Comparison of ENCODE assay signal across 43 cellular contexts in genomic region chr4:42878868-42879267, GRCh38. TPM values are rescaled to one million over a fixed set of nuclear protein-coding genes. Genes with fewer than 3 reads are reported as not detected.
"Had no signal": no experiment of that assay in that cellular context is flagged by ENCODE, and none has a peak within 500 bp of the region (broad histone marks: within the 10 kb centered on the region; RNA-seq: fewer than 3 reads in every experiment).

No MANE protein-coding gene starts in this region.

- H3K9me3 Mint-ChIP-seq: activated naive CD4-positive, alpha-beta T cell treated with anti-CD3 and anti-CD28 coated beads for 36 hours; activated naive CD4-positive, alpha-beta T cell treated with anti-CD3 and anti-CD28 coated beads, Interleukin-2, amount 10 ng/mL, durations not matched to agents 7 days and 5 days; activated naive CD4-positive, alpha-beta T cell treated with anti-CD3 and anti-CD28 coated beads, Interleukin-2, amount 50 U/mL, for 24 hours; activated naive CD4-positive, alpha-beta T cell treated with anti-CD3 and anti-CD28 coated beads, Interleukin-2, amount 50 U/mL, for 72 hours; activated naive CD8-positive, alpha-beta T cell treated with anti-CD3 and anti-CD28 coated beads for 36 hours; activated naive CD8-positive, alpha-beta T cell treated with anti-CD3 and anti-CD28 coated beads, Interleukin-2, amount 10 ng/mL, durations not matched to agents 7 days and 5 days; activated naive CD8-positive, alpha-beta T cell treated with anti-CD3 and anti-CD28 coated beads, Interleukin-2, amount 50 U/mL, for 24 hours; activated T-cell treated with anti-CD3 and anti-CD28 coated beads, Interleukin-2, amount 50 U/mL, for 24 hours; activated T-cell treated with anti-CD3 and anti-CD28 coated beads, Interleukin-2, amount 50 U/mL, for 4 hours; activated T-cell treated with anti-CD3 and anti-CD28 coated beads, Interleukin-2, amount 50 U/mL, for 72 hours; activated T-helper 1 cell treated with anti-CD3 and anti-CD28 coated beads, Interleukin-12 subunit alpha, Interleukin-12 subunit beta, Interleukin-2, Interleukin-4 antibody, amounts not matched to agents 30 ng/mL and 10 ng/mL and 1 ng/mL, durations not matched to agents 14 hours and 24 hours and 36 hours; activated T-helper 17 cell treated with anti-CD3 and anti-CD28 coated beads, Interleukin-2, amount 50 U/mL, for 72 hours; activated T-helper 2 cell treated with anti-CD3 and anti-CD28 coated beads, Interferon-gamma antibody, Interleukin-2, Interleukin-4, amounts not matched to agents 10 μg/mL and 5 μg/mL and 100 μg/mL, durations not matched to agents 14 hours and 24 hours and 36 hours; central memory CD8-positive, alpha-beta T cell had no signal

- H3K4me3 Mint-ChIP-seq: activated naive CD4-positive, alpha-beta T cell treated with anti-CD3 and anti-CD28 coated beads for 36 hours; activated naive CD4-positive, alpha-beta T cell treated with anti-CD3 and anti-CD28 coated beads, Interleukin-2, amount 10 ng/mL, durations not matched to agents 7 days and 5 days; activated naive CD4-positive, alpha-beta T cell treated with anti-CD3 and anti-CD28 coated beads, Interleukin-2, amount 50 U/mL, for 24 hours; activated naive CD8-positive, alpha-beta T cell; activated naive CD8-positive, alpha-beta T cell treated with anti-CD3 and anti-CD28 coated beads for 36 hours; activated naive CD8-positive, alpha-beta T cell treated with anti-CD3 and anti-CD28 coated beads, Interleukin-2, amount 10 ng/mL, durations not matched to agents 7 days and 5 days; activated naive CD8-positive, alpha-beta T cell treated with anti-CD3 and anti-CD28 coated beads, Interleukin-2, amount 50 U/mL, for 24 hours; activated T-cell treated with anti-CD3 and anti-CD28 coated beads, Interleukin-2, amount 50 U/mL, for 24 hours; activated T-cell treated with anti-CD3 and anti-CD28 coated beads, Interleukin-2, amount 50 U/mL, for 4 hours; activated T-cell treated with anti-CD3 and anti-CD28 coated beads, Interleukin-2, amount 50 U/mL, for 72 hours; activated T-helper 1 cell treated with anti-CD3 and anti-CD28 coated beads, Interleukin-12 subunit alpha, Interleukin-12 subunit beta, Interleukin-2, Interleukin-4 antibody, amounts not matched to agents 30 ng/mL and 10 ng/mL and 1 ng/mL, durations not matched to agents 14 hours and 24 hours and 36 hours; activated T-helper 17 cell treated with anti-CD3 and anti-CD28 coated beads, Interleukin-2, amount 50 U/mL, for 72 hours; brain; central memory CD8-positive, alpha-beta T cell had no signal

- H3K4me1 Mint-ChIP-seq: activated naive CD4-positive, alpha-beta T cell treated with anti-CD3 and anti-CD28 coated beads, Interleukin-2, amount 10 ng/mL, durations not matched to agents 7 days and 5 days; activated naive CD4-positive, alpha-beta T cell treated with anti-CD3 and anti-CD28 coated beads, Interleukin-2, amount 50 U/mL, for 24 hours; activated naive CD8-positive, alpha-beta T cell treated with anti-CD3 and anti-CD28 coated beads for 36 hours; activated naive CD8-positive, alpha-beta T cell treated with anti-CD3 and anti-CD28 coated beads, Interleukin-2, amount 10 ng/mL, durations not matched to agents 7 days and 5 days; activated naive CD8-positive, alpha-beta T cell treated with anti-CD3 and anti-CD28 coated beads, Interleukin-2, amount 50 U/mL, for 24 hours; activated T-helper 17 cell treated with anti-CD3 and anti-CD28 coated beads, Interleukin-2, amount 50 U/mL, for 72 hours; central memory CD8-positive, alpha-beta T cell had no signal

- H3K27me3 ChIP-seq: adrenal gland, ascending aorta, body of pancreas, brain microvascular endothelial cell, cardiac muscle cell had no signal

- H3K4me3 ChIP-seq: adrenal gland, ascending aorta, body of pancreas, breast epithelium, cardiac muscle cell had no signal

- H3K27ac Mint-ChIP-seq: activated naive CD4-positive, alpha-beta T cell treated with anti-CD3 and anti-CD28 coated beads for 36 hours; activated naive CD4-positive, alpha-beta T cell treated with anti-CD3 and anti-CD28 coated beads, Interleukin-2, amount 10 ng/mL, durations not matched to agents 7 days and 5 days; activated naive CD4-positive, alpha-beta T cell treated with anti-CD3 and anti-CD28 coated beads, Interleukin-2, amount 50 U/mL, for 24 hours; activated naive CD4-positive, alpha-beta T cell treated with anti-CD3 and anti-CD28 coated beads, Interleukin-2, amount 50 U/mL, for 72 hours; activated naive CD8-positive, alpha-beta T cell; activated naive CD8-positive, alpha-beta T cell treated with anti-CD3 and anti-CD28 coated beads for 36 hours; activated naive CD8-positive, alpha-beta T cell treated with anti-CD3 and anti-CD28 coated beads, Interleukin-2, amount 10 ng/mL, durations not matched to agents 7 days and 5 days; activated naive CD8-positive, alpha-beta T cell treated with anti-CD3 and anti-CD28 coated beads, Interleukin-2, amount 50 U/mL, for 24 hours; activated T-cell treated with anti-CD3 and anti-CD28 coated beads, Interleukin-2, amount 50 U/mL, for 24 hours; activated T-cell treated with anti-CD3 and anti-CD28 coated beads, Interleukin-2, amount 50 U/mL, for 72 hours; activated T-helper 1 cell treated with anti-CD3 and anti-CD28 coated beads, Interleukin-12 subunit alpha, Interleukin-12 subunit beta, Interleukin-2, Interleukin-4 antibody, amounts not matched to agents 30 ng/mL and 10 ng/mL and 1 ng/mL, durations not matched to agents 14 hours and 24 hours and 36 hours; activated T-helper 17 cell treated with anti-CD3 and anti-CD28 coated beads, Interleukin-2, amount 50 U/mL, for 72 hours; activated T-helper 2 cell treated with anti-CD3 and anti-CD28 coated beads, Interferon-gamma antibody, Interleukin-2, Interleukin-4, amounts not matched to agents 10 μg/mL and 5 μg/mL and 100 μg/mL, durations not matched to agents 14 hours and 24 hours and 36 hours; brain had no signal

- H3K9me3 ChIP-seq: adrenal gland, ascending aorta, body of pancreas, breast epithelium had no signal

- H3K27ac ChIP-seq: adrenal gland, ascending aorta, body of pancreas, brain microvascular endothelial cell, breast epithelium, cardiac muscle cell had no signal

- DNase-seq: activated effector memory CD4-positive, alpha-beta T cell treated with anti-CD3 and anti-CD28 coated beads, Interleukin-2, amount 50 U/mL, for 16 hours; activated effector memory CD4-positive, alpha-beta T cell treated with Interleukin-2 at 50 U/mL for 16 hours; activated gamma-delta T cell; activated gamma-delta T cell treated with Interleukin-2 at 50 U/mL for 16 hours; activated naive CD4-positive, alpha-beta T cell; activated naive CD4-positive, alpha-beta T cell treated with anti-CD3 and anti-CD28 coated beads for 36 hours; activated naive CD4-positive, alpha-beta T cell treated with anti-CD3 and anti-CD28 coated beads, Interleukin-2, amount 10 ng/mL, durations not matched to agents 7 days and 5 days; activated naive CD4-positive, alpha-beta T cell treated with anti-CD3 and anti-CD28 coated beads, Interleukin-2, amount 50 U/mL, for 16 hours; activated naive CD4-positive, alpha-beta T cell treated with Interleukin-2 at 50 U/mL for 16 hours; activated naive CD8-positive, alpha-beta T cell treated with anti-CD3 and anti-CD28 coated beads for 36 hours; activated naive CD8-positive, alpha-beta T cell treated with anti-CD3 and anti-CD28 coated beads, Interleukin-2, amount 10 ng/mL, durations not matched to agents 7 days and 5 days; activated naive CD8-positive, alpha-beta T cell treated with anti-CD3 and anti-CD28 coated beads, Interleukin-2, amount 50 U/mL, for 24 hours; activated T-cell treated with anti-CD3 and anti-CD28 coated beads, Interleukin-2, amount 50 U/mL, for 24 hours; activated T-cell treated with anti-CD3 and anti-CD28 coated beads, Interleukin-2, amount 50 U/mL, for 4 hours; activated T-cell treated with anti-CD3 and anti-CD28 coated beads, Interleukin-2, amount 50 U/mL, for 48 hours; activated T-cell treated with anti-CD3 and anti-CD28 coated beads, Interleukin-2, amount 50 U/mL, for 72 hours; adrenal gland; amniotic stem cell; amygdala; anterior cingulate cortex; aorta; body of pancreas; brain microvascular endothelial cell; caudate nucleus; central memory CD4-positive, alpha-beta T cell; cerebellar nuclear complex had no signal

- ATAC-seq: activated naive CD4-positive, alpha-beta T cell treated with anti-CD3 and anti-CD28 coated beads, Interleukin-2, amount 50 U/mL, for 72 hours; activated naive CD8-positive, alpha-beta T cell treated with anti-CD3 and anti-CD28 coated beads, Interleukin-2, amount 50 U/mL, for 24 hours; activated T-cell treated with anti-CD3 and anti-CD28 coated beads, Interleukin-2, amount 50 U/mL, for 4 hours; activated T-cell treated with anti-CD3 and anti-CD28 coated beads, Interleukin-2, amount 50 U/mL, for 72 hours; activated T-helper 17 cell treated with anti-CD3 and anti-CD28 coated beads, Interleukin-2, amount 50 U/mL, for 72 hours; body of pancreas had no signal

- H3K36me3 Mint-ChIP-seq: activated naive CD4-positive, alpha-beta T cell treated with anti-CD3 and anti-CD28 coated beads, Interleukin-2, amount 10 ng/mL, durations not matched to agents 7 days and 5 days; activated naive CD4-positive, alpha-beta T cell treated with anti-CD3 and anti-CD28 coated beads, Interleukin-2, amount 50 U/mL, for 24 hours; activated naive CD4-positive, alpha-beta T cell treated with anti-CD3 and anti-CD28 coated beads, Interleukin-2, amount 50 U/mL, for 72 hours; activated naive CD8-positive, alpha-beta T cell; activated naive CD8-positive, alpha-beta T cell treated with anti-CD3 and anti-CD28 coated beads for 36 hours; activated naive CD8-positive, alpha-beta T cell treated with anti-CD3 and anti-CD28 coated beads, Interleukin-2, amount 10 ng/mL, durations not matched to agents 7 days and 5 days; brain had no signal

- H3K36me3 ChIP-seq: adrenal gland, ascending aorta, brain microvascular endothelial cell, breast epithelium, cardiac muscle cell had no signal

RNA-seq across cellular contexts. Expression of gene GRXCR1, which starts 13.6 kb away (rescaled TPM):
- total RNA-seq: activated naive CD4-positive, alpha-beta T cell treated with anti-CD3 and anti-CD28 coated beads for 36 hours; activated naive CD4-positive, alpha-beta T cell treated with anti-CD3 and anti-CD28 coated beads, Interleukin-2, amount 50 U/mL, for 72 hours; activated naive CD8-positive, alpha-beta T cell treated with anti-CD3 and anti-CD28 coated beads for 36 hours; activated naive CD8-positive, alpha-beta T cell treated with anti-CD3 and anti-CD28 coated beads, Interleukin-2, amount 10 ng/mL, durations not matched to agents 7 days and 5 days; activated T-cell treated with anti-CD3 and anti-CD28 coated beads, Interleukin-2, amount 50 U/mL, for 4 hours; activated T-helper 1 cell treated with anti-CD3 and anti-CD28 coated beads, Interleukin-12 subunit alpha, Interleukin-12 subunit beta, Interleukin-2, Interleukin-4 antibody, amounts not matched to agents 30 ng/mL and 10 ng/mL and 1 ng/mL, durations not matched to agents 14 hours and 24 hours and 36 hours; activated T-helper 17 cell treated with anti-CD3 and anti-CD28 coated beads, Interleukin-2, amount 50 U/mL, for 72 hours; activated T-helper 2 cell treated with anti-CD3 and anti-CD28 coated beads, Interferon-gamma antibody, Interleukin-2, Interleukin-4, amounts not matched to agents 10 μg/mL and 5 μg/mL and 100 μg/mL, durations not matched to agents 14 hours and 24 hours and 36 hours; adrenal gland; aorta; ascending aorta; astrocyte; body of pancreas; breast epithelium; bronchial epithelial cell; cardiac muscle cell; cardiac septum; cerebellum; chondrocyte had no signal
- polyA plus RNA-seq: adipose tissue, adrenal gland, aorta, cardiac muscle cell had no signal
